ENCODE assay signal across 9 cellular contexts in genomic region chr1:17335821-17336718, GRCh38. TPM values are rescaled to one million over a fixed set of nuclear protein-coding genes. Genes with fewer than 3 reads are reported as not detected.
DNase-seq lines count a peak whose midpoint lies in the region; ATAC-seq and TF ChIP-seq lines count a peak whose summit lies in the region.
"Had no signal": no experiment of that assay in that cellular context is flagged by ENCODE, and none has a peak within 500 bp of the region (broad histone marks: within the 10 kb centered on the region; RNA-seq: fewer than 3 reads in every experiment).

No MANE protein-coding gene starts in this region.

- no peak overlapping the region for H3K4me3 Mint-ChIP-seq in activated naive CD4-positive, alpha-beta T cell treated with anti-CD3 and anti-CD28 coated beads for 36 hours

- H2AFZ ChIP-seq in Karpas-422 (ENCODE audit: low read length) = no peak overlapping the region

- H3K36me3 Mint-ChIP-seq in activated naive CD4-positive, alpha-beta T cell treated with anti-CD3 and anti-CD28 coated beads for 36 hours (ENCODE audit: low read depth) = no peaks in the 10 kb centered on the region

- no peak for TF ChIP-seq POLR2A in heart left ventricle (IDR thresholded peaks at IDR 0.05)

- CTCF ChIA-PET in activated naive CD4-positive, alpha-beta T cell treated with anti-CD3 and anti-CD28 coated beads for 36 hours (lab: Charles Lee) = interaction anchor here (0.6 to 1.3 kb wide), 11 partner anchors 10 to 647 kb away, joined by 3 to 6 read pairs (median 3); no protein-coding TSS in a partner anchor

- H4K20me1 ChIP-seq in Karpas-422 (ENCODE audit: insufficient read depth, low read depth, low read length) = no peaks in the 10 kb centered on the region

- intact Hi-C loops in activated naive CD4-positive, alpha-beta T cell treated with anti-CD3 and anti-CD28 coated beads for 36 hours (cut with micrococcal nuclease) = loop anchor here (1.0 kb wide), 1 partner anchor 99 kb away; no protein-coding TSS in a partner anchor
- intact Hi-C loops in heart left ventricle (cut with DNase I) = loop anchor here in 7 of 10 donors (5.0 to 10.0 kb wide), 4 partner anchors 209 to 279 kb away; no protein-coding TSS in a partner anchor

- H3K36me3 ChIP-seq in Karpas-422 (ENCODE audit: insufficient read depth, low read length) (no peaks in the 10 kb centered on the region), heart left ventricle (no peaks in the 10 kb centered on the region)

- H3K27me3 Mint-ChIP-seq in activated naive CD4-positive, alpha-beta T cell treated with anti-CD3 and anti-CD28 coated beads for 36 hours (ENCODE audit: low read depth) = no peaks in the 10 kb centered on the region

- peak; percentile 40 for DNase-seq in DMS153 (lab: John Stamatoyannopoulos, UW)
- peak; percentile 89 for DNase-seq in Karpas-422
- DNase-seq in SK-MEL-5 (ENCODE audit: low read depth, low spot score) = peak; percentile 68
- peak; percentile 84 for DNase-seq in activated naive CD4-positive, alpha-beta T cell treated with anti-CD3 and anti-CD28 coated beads for 36 hours
- DNase-seq in heart left ventricle = peak; percentile 37 to 80 (median 55)
- DNase-seq in pulmonary artery endothelial cell (ENCODE audit: low read depth, low spot score) = peak; percentile 8

- H3K27ac Mint-ChIP-seq in activated naive CD4-positive, alpha-beta T cell treated with anti-CD3 and anti-CD28 coated beads for 36 hours = no peak overlapping the region

- H3K9me2 ChIP-seq in Karpas-422 (replicated peaks; ENCODE audit: insufficient read depth, low read length) = no peaks in the 10 kb centered on the region

- no peaks in the 10 kb centered on the region for H3K9me3 Mint-ChIP-seq in activated naive CD4-positive, alpha-beta T cell treated with anti-CD3 and anti-CD28 coated beads for 36 hours

- peaks cover 5% of the 10 kb centered on the region for H3K4me1 Mint-ChIP-seq in activated naive CD4-positive, alpha-beta T cell treated with anti-CD3 and anti-CD28 coated beads for 36 hours (ENCODE audit: low read depth)

- H3K4me3 ChIP-seq in Karpas-422 (ENCODE audit: low read length) (no peak overlapping the region), heart left ventricle (no peak overlapping the region)

- no peaks in the 10 kb centered on the region for H3K4me1 ChIP-seq in Karpas-422 (ENCODE audit: low read length)
- no peaks in the 10 kb centered on the region for H3K4me1 ChIP-seq in heart left ventricle

- H3K27me3 ChIP-seq in Karpas-422 (ENCODE audit: low read length) = no peaks in the 10 kb centered on the region
- peaks cover 0 to 43% (median 0%) of the 10 kb centered on the region in 9 donors for H3K27me3 ChIP-seq in heart left ventricle

- H3K9ac ChIP-seq in Karpas-422 (ENCODE audit: low read length) = no peak overlapping the region

- H3K4me2 ChIP-seq in Karpas-422 (ENCODE audit: low read depth, low read length, poor library complexity, severe bottlenecking) = no peak overlapping the region

- peak; percentile 49 to 80 (median 67) for TF ChIP-seq CTCF in heart left ventricle (IDR thresholded peaks at IDR 0.05)

- 23 to 29% (median 27%) methylated on average over 15 to 20 of the region's 20 CpGs for WGBS in heart left ventricle, 4 donors

- no peak overlapping the region for H3K27ac ChIP-seq in Karpas-422 (ENCODE audit: low read length)
- H3K27ac ChIP-seq in heart left ventricle = no peak overlapping the region

- H3K9me3 ChIP-seq in Karpas-422 (ENCODE audit: low read length) (no peaks in the 10 kb centered on the region), heart left ventricle (peaks cover 0 to 4% (median 0%) of the 10 kb centered on the region in 12 donors)

- H3K79me2 ChIP-seq in Karpas-422 (ENCODE audit: low read length) = no peaks in the 10 kb centered on the region

- ATAC-seq in heart left ventricle (peak in 2 of 4 donors; percentile 52 to 55), GM19455 (IDR thresholded peaks at IDR 0.05; ENCODE audit: unreplicated experiment) (no peak), HG03439 (IDR thresholded peaks at IDR 0.05; ENCODE audit: unreplicated experiment) (no peak)

- in situ Hi-C loops in SK-MEL-5 (cut with HindIII; ENCODE audit: low pct_unique_long_range_greater_than_20kb, low sequenced_read_pairs) = no loop called here

RNA-seq across cellular contexts. Expression of gene PADI4, which starts 28.1 kb away (rescaled TPM):
- not detected in 2 replicates for total RNA-seq in Karpas-422 (2014; rRNA removed; shearing (Covaris generic); ENCODE audit: low replicate concordance)
- not detected in 2 replicates for total RNA-seq in SK-MEL-5 (2014; rRNA removed; shearing (Covaris generic))
- polyA plus RNA-seq in SK-MEL-5 (2015; cell fraction: cytosol; rRNA removed) = not detected in 2 replicates
- not detected in 2 replicates for polyA plus RNA-seq in SK-MEL-5 (2015; cell fraction: nucleus; rRNA removed)
- total RNA-seq in activated naive CD4-positive, alpha-beta T cell treated with anti-CD3 and anti-CD28 coated beads for 36 hours = 1 to 10 TPM; 1.5 to 1.8 TPM
- total RNA-seq in heart left ventricle (1 to 10 TPM in 2 of 9 donors, under 1 TPM in 5, not detected in 2; 0.25 to 2.3 (median 0.42) TPM), pulmonary artery endothelial cell (not detected in 2 replicates)
- polyA plus RNA-seq in heart left ventricle = under 1 TPM; 0.08 to 0.35 TPM

RNA-seq across cellular contexts. Expression of gene PADI6, which starts 35.9 kb away (rescaled TPM):
- total RNA-seq in Karpas-422 (2014; rRNA removed; shearing (Covaris generic); ENCODE audit: low replicate concordance) = not detected in 2 replicates
- total RNA-seq in SK-MEL-5 (2014; rRNA removed; shearing (Covaris generic)) = not detected in 2 replicates
- polyA plus RNA-seq in SK-MEL-5 (2015; cell fraction: cytosol; rRNA removed) = not detected in 2 replicates
- not detected in 2 replicates for polyA plus RNA-seq in SK-MEL-5 (2015; cell fraction: nucleus; rRNA removed)
- not detected for total RNA-seq in activated naive CD4-positive, alpha-beta T cell treated with anti-CD3 and anti-CD28 coated beads for 36 hours
- total RNA-seq in heart left ventricle = not detected
- not detected for polyA plus RNA-seq in heart left ventricle
- not detected in 2 replicates for total RNA-seq in pulmonary artery endothelial cell
- total RNA-seq: activated CD8-positive, alpha-beta memory T cell treated with anti-CD3 and anti-CD28 coated beads for 36 hours had no signal

Comparison
In these comparisons a context has a peak if more than half of its experiments do, and no peak if none do; other contexts are left out.
1. DNase-seq: peak in every context shown above with its lines; median percentile 89 in Karpas-422; 84 in activated naive CD4-positive, alpha-beta T cell treated with anti-CD3 and anti-CD28 coated beads for 36 hours; 68 in SK-MEL-5; 55 in heart left ventricle; 40 in DMS153; 8 in pulmonary artery endothelial cell.